In the genomic region with DNA sequence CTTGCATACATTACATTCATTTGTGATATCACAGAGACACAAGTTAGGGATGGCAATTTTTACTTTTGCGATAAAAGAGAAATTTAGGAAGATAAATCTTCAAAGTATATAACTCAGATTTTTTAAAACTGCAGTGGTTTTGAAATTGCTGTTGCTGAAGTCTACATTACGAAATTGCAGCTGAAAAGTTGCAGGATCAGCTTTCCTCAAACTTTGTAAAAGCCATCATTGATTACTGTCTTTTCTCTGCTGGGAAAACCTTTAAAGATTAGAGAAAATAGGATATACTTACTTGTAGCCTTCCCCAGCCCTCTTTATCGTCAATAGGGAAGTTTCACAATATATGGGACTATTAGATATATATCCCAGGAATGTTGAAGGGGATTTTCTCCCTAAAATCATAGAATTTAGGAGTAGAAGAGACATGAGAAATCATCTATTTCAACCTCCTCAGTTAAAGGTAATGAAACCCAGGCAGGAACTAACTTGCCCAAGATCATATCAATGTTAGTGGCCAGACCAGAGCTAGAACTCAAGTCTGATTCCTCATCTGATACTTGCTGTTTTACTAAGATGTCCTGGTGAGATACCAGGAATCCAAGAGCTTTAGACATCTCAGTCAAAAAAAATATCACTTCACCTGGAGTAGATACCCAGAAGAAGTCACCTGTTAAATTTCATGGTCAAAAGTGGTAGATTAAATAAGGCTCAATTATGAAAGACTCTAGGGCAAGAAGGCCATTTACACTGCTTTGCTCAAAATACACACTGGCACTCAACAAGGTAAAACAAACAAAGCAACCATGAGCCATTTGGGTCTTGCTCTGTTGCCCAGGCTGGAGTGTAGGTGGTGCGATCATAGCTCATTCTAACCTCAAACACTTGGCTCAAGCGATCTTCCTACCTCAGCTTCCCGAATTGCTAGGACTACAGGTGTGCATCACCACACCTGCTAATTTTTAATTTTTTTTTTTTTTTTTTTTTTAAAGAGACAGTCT, we compare ENCODE assay signal across 26 cellular contexts. TPM values are rescaled to one million over a fixed set of nuclear protein-coding genes. Genes with fewer than 3 reads are reported as not detected.
DNase-seq lines count a peak whose midpoint lies in the region; ATAC-seq and TF ChIP-seq lines count a peak whose summit lies in the region.
"Had no signal": no experiment of that assay in that cellular context is flagged by ENCODE, and none has a peak within 500 bp of the region (broad histone marks: within the 10 kb centered on the region; RNA-seq: fewer than 3 reads in every experiment).

No MANE protein-coding gene starts in this region.

- H3K79me2 ChIP-seq in trophoblast cell (ENCODE audit: control insufficient read depth, insufficient read depth, low read length, poor library complexity): no peaks in the 10 kb centered on the region
- H3K79me2 ChIP-seq: parathyroid adenoma had no signal

- no peaks in the 10 kb centered on the region for H3K9me3 ChIP-seq in trophoblast cell (ENCODE audit: insufficient read depth, low read depth, low read length)

- intact Hi-C loops in activated naive CD4-positive, alpha-beta T cell treated with anti-CD3 and anti-CD28 coated beads for 36 hours (cut with micrococcal nuclease): no loop called here

- TF ChIP-seq CTCF in chondrocyte (IDR thresholded peaks at IDR 0.05): no peak
- no peak for TF ChIP-seq CTCF in brain microvascular endothelial cell (IDR thresholded peaks at IDR 0.05; ENCODE audit: low read depth, low read length, missing control alignments)

- in situ Hi-C loops in brain microvascular endothelial cell (cut with HindIII; ENCODE audit: low pct_ligation_motif_present, low sequenced_read_pairs): no loop called here

- H3K14ac ChIP-seq in trophoblast cell (ENCODE audit: low read length): no peak overlapping the region

- WGBS in trophoblast cell (ENCODE audit: extremely low coverage, insufficient coverage, insufficient read length): no CpG with 5 or more reads among the region's 6 CpGs

- no peaks in the 10 kb centered on the region for H3K27me3 Mint-ChIP-seq in activated naive CD4-positive, alpha-beta T cell treated with anti-CD3 and anti-CD28 coated beads for 36 hours (ENCODE audit: low read depth)
- no peaks in the 10 kb centered on the region for H3K27me3 Mint-ChIP-seq in chondrocyte (ENCODE audit: low read depth)
- H3K27me3 Mint-ChIP-seq in activated naive CD8-positive, alpha-beta T cell treated with anti-CD3 and anti-CD28 coated beads, Interleukin-2, amount 50 U/mL, for 24 hours: no peaks in the 10 kb centered on the region
- H3K27me3 Mint-ChIP-seq: activated naive CD8-positive, alpha-beta T cell treated with anti-CD3 and anti-CD28 coated beads, Interleukin-2, amount 10 ng/mL, durations not matched to agents 7 days and 5 days; brain; T-cell had no signal

- no peak overlapping the region for H3K4me2 ChIP-seq in trophoblast cell (ENCODE audit: low read length)

- H3K9me3 Mint-ChIP-seq in activated naive CD4-positive, alpha-beta T cell treated with anti-CD3 and anti-CD28 coated beads for 36 hours: no peaks in the 10 kb centered on the region
- no peaks in the 10 kb centered on the region for H3K9me3 Mint-ChIP-seq in chondrocyte (ENCODE audit: low read depth)
- no peaks in the 10 kb centered on the region for H3K9me3 Mint-ChIP-seq in activated naive CD8-positive, alpha-beta T cell treated with anti-CD3 and anti-CD28 coated beads, Interleukin-2, amount 50 U/mL, for 24 hours
- H3K9me3 Mint-ChIP-seq: activated naive CD8-positive, alpha-beta T cell treated with anti-CD3 and anti-CD28 coated beads, Interleukin-2, amount 10 ng/mL, durations not matched to agents 7 days and 5 days; activated T-cell treated with anti-CD3 and anti-CD28 coated beads, Interleukin-2, amount 50 U/mL, for 72 hours; brain; nephron progenitor cell; T-cell had no signal

- H2BK120ac ChIP-seq in trophoblast cell (ENCODE audit: insufficient read depth, low read length, poor library complexity): no peak overlapping the region

- no peak overlapping the region for H4K12ac ChIP-seq in trophoblast cell (ENCODE audit: low read depth, low read length)

- DNase-seq in activated naive CD4-positive, alpha-beta T cell treated with anti-CD3 and anti-CD28 coated beads for 36 hours: no peak
- no peak for DNase-seq in activated naive CD4-positive, alpha-beta T cell treated with anti-CD3 and anti-CD28 coated beads, Interleukin-2, amount 50 U/mL, for 16 hours
- DNase-seq in MV-4-11 (lab: John Stamatoyannopoulos, UW) (peak; percentile 5), chondrocyte (ENCODE audit: low spot score) (no peak), trophoblast cell (peak in 1 of 2 donors; percentile 29), nucleus accumbens (lab: John Stamatoyannopoulos, UW) (no peak), brain microvascular endothelial cell (no peak)
- DNase-seq in activated naive CD8-positive, alpha-beta T cell treated with anti-CD3 and anti-CD28 coated beads, Interleukin-2, amount 50 U/mL, for 24 hours: no peak
- DNase-seq: ACHN; activated CD4-positive, alpha-beta T cell treated with anti-CD3 and anti-CD28 coated beads, Interleukin-2, amount 50 U/mL, for 4 hours; activated naive CD8-positive, alpha-beta T cell treated with anti-CD3 and anti-CD28 coated beads, Interleukin-2, amount 10 ng/mL, durations not matched to agents 7 days and 5 days; activated T-cell treated with anti-CD3 and anti-CD28 coated beads, Interleukin-2, amount 50 U/mL, for 72 hours; cortex of kidney; left ventricle myocardium superior; NCI-H1417 treated with DMSO at 0.1 percent for 48 hours; NCI-H510A; nephron progenitor cell; NK-92 treated with Interleukin-12 subunit alpha and Interleukin-12 subunit beta, amount 100 ng/mL, for 24 hours; SIG-M5; stimulated activated CD4-positive, alpha-beta T cell treated with anti-CD3 and anti-CD28 coated beads, Interleukin-15, amount 100 ng/mL, for 24 hours; T-cell had no signal

- no peak overlapping the region for H2BK5ac ChIP-seq in trophoblast cell (ENCODE audit: low read depth, low read length, poor library complexity)

- H3K18ac ChIP-seq in trophoblast cell (ENCODE audit: low read length): no peak overlapping the region

- no peaks in the 10 kb centered on the region for H3K27me3 ChIP-seq in trophoblast cell (ENCODE audit: insufficient read depth, low read length)
- H3K27me3 ChIP-seq in brain microvascular endothelial cell (replicated peaks): no peaks in the 10 kb centered on the region

- no peak overlapping the region for H3K4ac ChIP-seq in trophoblast cell (ENCODE audit: low read depth, low read length)

- no peak overlapping the region for H3K4me3 Mint-ChIP-seq in activated naive CD4-positive, alpha-beta T cell treated with anti-CD3 and anti-CD28 coated beads for 36 hours
- H3K4me3 Mint-ChIP-seq in chondrocyte (ENCODE audit: unreplicated experiment): no peak overlapping the region
- no peak overlapping the region for H3K4me3 Mint-ChIP-seq in activated naive CD8-positive, alpha-beta T cell treated with anti-CD3 and anti-CD28 coated beads, Interleukin-2, amount 50 U/mL, for 24 hours
- H3K4me3 Mint-ChIP-seq: activated naive CD8-positive, alpha-beta T cell treated with anti-CD3 and anti-CD28 coated beads, Interleukin-2, amount 10 ng/mL, durations not matched to agents 7 days and 5 days; activated T-cell treated with anti-CD3 and anti-CD28 coated beads, Interleukin-2, amount 50 U/mL, for 72 hours; brain; nephron progenitor cell; T-cell had no signal

- peak overlapping the region; percentile 55 for H3K27ac Mint-ChIP-seq in activated naive CD4-positive, alpha-beta T cell treated with anti-CD3 and anti-CD28 coated beads for 36 hours
- H3K27ac Mint-ChIP-seq in chondrocyte (ENCODE audit: unreplicated experiment): peak overlapping the region; percentile 51
- no peak overlapping the region for H3K27ac Mint-ChIP-seq in activated naive CD8-positive, alpha-beta T cell treated with anti-CD3 and anti-CD28 coated beads, Interleukin-2, amount 50 U/mL, for 24 hours
- H3K27ac Mint-ChIP-seq: activated naive CD8-positive, alpha-beta T cell treated with anti-CD3 and anti-CD28 coated beads, Interleukin-2, amount 10 ng/mL, durations not matched to agents 7 days and 5 days; nephron progenitor cell had no signal

- H4K91ac ChIP-seq in trophoblast cell (ENCODE audit: low read depth, low read length): no peak overlapping the region

- no peaks in the 10 kb centered on the region for H3K4me1 ChIP-seq in trophoblast cell (ENCODE audit: control insufficient read depth in 1 of 2, insufficient read depth in 2 of 2, low read length in 2 of 2)
- H3K4me1 ChIP-seq: parathyroid adenoma had no signal

- no peak overlapping the region for H2BK12ac ChIP-seq in trophoblast cell (ENCODE audit: low read length)

- no peaks in the 10 kb centered on the region for H3K79me1 ChIP-seq in trophoblast cell (ENCODE audit: low read length)

- no peak overlapping the region for H3K9ac ChIP-seq in trophoblast cell (ENCODE audit: low read length)
- H3K9ac ChIP-seq: parathyroid adenoma had no signal

- H2AK5ac ChIP-seq in trophoblast cell (ENCODE audit: low read length): no peak overlapping the region

- peak overlapping the region; percentile 40 for H3K23ac ChIP-seq in trophoblast cell (ENCODE audit: low read length)

- peaks cover 43% of the 10 kb centered on the region for H3K36me3 Mint-ChIP-seq in activated naive CD4-positive, alpha-beta T cell treated with anti-CD3 and anti-CD28 coated beads for 36 hours (ENCODE audit: low read depth)
- H3K36me3 Mint-ChIP-seq in chondrocyte (ENCODE audit: low read depth): peaks cover 42% of the 10 kb centered on the region
- peaks cover 58% of the 10 kb centered on the region for H3K36me3 Mint-ChIP-seq in activated naive CD8-positive, alpha-beta T cell treated with anti-CD3 and anti-CD28 coated beads, Interleukin-2, amount 50 U/mL, for 24 hours (ENCODE audit: low read depth)

- H2AFZ ChIP-seq in trophoblast cell (ENCODE audit: insufficient read depth, low read length, poor library complexity): no peak overlapping the region
- H2AFZ ChIP-seq: parathyroid adenoma had no signal

- no peaks in the 10 kb centered on the region for H3K4me1 Mint-ChIP-seq in activated naive CD4-positive, alpha-beta T cell treated with anti-CD3 and anti-CD28 coated beads for 36 hours (ENCODE audit: low read depth)
- H3K4me1 Mint-ChIP-seq in chondrocyte (ENCODE audit: low read depth): peaks cover 11% of the 10 kb centered on the region
- H3K4me1 Mint-ChIP-seq in activated naive CD8-positive, alpha-beta T cell treated with anti-CD3 and anti-CD28 coated beads, Interleukin-2, amount 50 U/mL, for 24 hours: no peaks in the 10 kb centered on the region
- H3K4me1 Mint-ChIP-seq: brain, nephron progenitor cell had no signal

- no peak overlapping the region for H4K8ac ChIP-seq in trophoblast cell (ENCODE audit: low read depth, low read length)

- H3K4me3 ChIP-seq in trophoblast cell (ENCODE audit: low read depth, low read length) (no peak overlapping the region), brain microvascular endothelial cell (ENCODE audit: low read depth, low read length) (no peak overlapping the region)

- ATAC-seq in activated naive CD8-positive, alpha-beta T cell treated with anti-CD3 and anti-CD28 coated beads, Interleukin-2, amount 50 U/mL, for 24 hours: no peak
- ATAC-seq: activated T-cell treated with anti-CD3 and anti-CD28 coated beads, Interleukin-2, amount 50 U/mL, for 72 hours; left ventricle myocardium superior; sciatic nerve; T-cell had no signal

- H3K27ac ChIP-seq in trophoblast cell (ENCODE audit: low read depth, low read length): no peak overlapping the region
- H3K27ac ChIP-seq in brain microvascular endothelial cell: no peak overlapping the region
- H3K27ac ChIP-seq: C4-2B, HL-60, parathyroid adenoma had no signal

- CTCF ChIA-PET in activated naive CD4-positive, alpha-beta T cell treated with anti-CD3 and anti-CD28 coated beads for 36 hours (lab: Charles Lee): interaction anchor here (0.5 kb wide), 1 partner anchor 159 kb away, joined by 4 read pairs; no protein-coding TSS in a partner anchor

- H3K36me3 ChIP-seq in trophoblast cell (ENCODE audit: control insufficient read depth in 1 of 2, insufficient read depth in 2 of 2, low read length in 2 of 2) (peaks cover 37 to 47% of the 10 kb centered on the region in 2 experiments), brain microvascular endothelial cell (replicated peaks) (peaks cover 86% of the 10 kb centered on the region)

RNA-seq across cellular contexts. Expression of gene AGBL2, which starts 10.6 kb away (rescaled TPM):
- total RNA-seq in activated naive CD4-positive, alpha-beta T cell treated with anti-CD3 and anti-CD28 coated beads for 36 hours: 1 to 10 TPM; 1.3 to 2.2 TPM
- total RNA-seq in chondrocyte: 0.18 to 0.58 TPM (median 0.40 TPM) in 3 replicates
- polyA plus RNA-seq in trophoblast cell (2013): 1.7 and 2.2 TPM in 2 replicates

RNA-seq across cellular contexts. Expression of gene FNBP4, which starts 41.4 kb away (rescaled TPM):
- total RNA-seq in activated naive CD4-positive, alpha-beta T cell treated with anti-CD3 and anti-CD28 coated beads for 36 hours: 100 to 1,000 TPM; 123 to 127 TPM
- total RNA-seq in chondrocyte: 52.7 to 70.6 TPM (median 56.3 TPM) in 3 replicates
- 89.0 and 89.9 TPM in 2 replicates for polyA plus RNA-seq in trophoblast cell (2013)
